Comparison of ENCODE assay signal across 8 cellular contexts in genomic region chr12:120581998-120582397, GRCh38. TPM values are rescaled to one million over a fixed set of nuclear protein-coding genes. Genes with fewer than 3 reads are reported as not detected.
A peak's percentile ranks its signal among the peaks of the same experiment; 100 is the strongest.
DNase-seq lines count a peak whose midpoint lies in the region; ATAC-seq, FAIRE-seq and TF ChIP-seq lines count a peak whose summit lies in the region.

No MANE protein-coding gene starts in this region.

- no peak for FAIRE-seq in frontal cortex (lab: Jason Lieb, UNC)

- H3K36me3 ChIP-seq in CD8-positive, alpha-beta memory T cell (ENCODE audit: insufficient read depth, low read length), result peaks cover 13% of the 10 kb centered on the region
- H3K36me3 ChIP-seq in NT2/D1 (ENCODE audit: insufficient read depth, insufficient read length, low read length) (peaks cover 29% of the 10 kb centered on the region), duodenal mucosa (ENCODE audit: control insufficient read depth in 1 of 2, insufficient read depth in 2 of 2, low read length in 2 of 2) (peaks cover 15 to 28% of the 10 kb centered on the region in 2 donors), neutrophil (peaks cover 30% of the 10 kb centered on the region)

- no peaks in the 10 kb centered on the region for H3K9me3 ChIP-seq in CD8-positive, alpha-beta memory T cell (ENCODE audit: low read length)
- no peaks in the 10 kb centered on the region for H3K9me3 ChIP-seq in NT2/D1 (ENCODE audit: insufficient read depth, low read length)
- no peaks in the 10 kb centered on the region for H3K9me3 ChIP-seq in duodenal mucosa (ENCODE audit: control insufficient read depth in 1 of 2, low read length in 2 of 2)
- no peaks in the 10 kb centered on the region for H3K9me3 ChIP-seq in neutrophil

- CTCF ChIA-PET in CD8-positive, alpha-beta memory T cell (lab: Charles Lee), result interaction anchor here (0.6 to 5.9 kb wide), 14 partner anchors 11 to 478 kb away, joined by 3 to 85 read pairs (median 4); partner anchors contain the start of gene MLEC

- H3K27me3 Mint-ChIP-seq in CD8-positive, alpha-beta memory T cell, result peaks cover 6 to 11% of the 10 kb centered on the region in 2 donors

- DNase-seq in CD8-positive, alpha-beta memory T cell, result no peak
- DNase-seq in NT2/D1 (ENCODE audit: low read depth, low spot score), result no peak
- DNase-seq in HUDEP-2 (lab: John Stamatoyannopoulos, UW; ENCODE audit: unreplicated experiment in 76 of 76), result no peak
- no peak for DNase-seq in NAMALWA (ENCODE audit: low spot score)
- DNase-seq in frontal cortex (ENCODE audit: low spot score in 2 of 2), result no peak

- ATAC-seq in HG03039 (IDR thresholded peaks at IDR 0.05; ENCODE audit: unreplicated experiment), result no peak

- H3K4me3 Mint-ChIP-seq in CD8-positive, alpha-beta memory T cell, result peak overlapping the region; percentile 97 to 100 (median 98)

- H3K4me1 Mint-ChIP-seq in CD8-positive, alpha-beta memory T cell, result peaks cover 31 to 49% (median 47%) of the 10 kb centered on the region in 3 donors

- peak overlapping the region; percentile 97 for H3K4me3 ChIP-seq in CD8-positive, alpha-beta memory T cell (ENCODE audit: low read length)
- H3K4me3 ChIP-seq in NT2/D1 (ENCODE audit: insufficient read length, low read depth) (peak overlapping the region; percentile 95), duodenal mucosa (ENCODE audit: low read depth in 1 of 2, low read length in 2 of 2) (peak overlapping the region; percentile 92 to 100), neutrophil (ENCODE audit: low read depth in 1 of 2, low read length in 1 of 2) (peak overlapping the region; percentile 83 to 85)

- peak overlapping the region; percentile 86 for H3K9ac ChIP-seq in NT2/D1 (ENCODE audit: insufficient read length, low read depth)
- H3K9ac ChIP-seq in duodenal mucosa (ENCODE audit: low read depth in 1 of 2, low read length in 2 of 2), result peak overlapping the region; percentile 64 to 94

- POLR2A ChIA-PET in CD8-positive, alpha-beta memory T cell (lab: Charles Lee), result interaction anchor here (0.8 to 1.8 kb wide), 4 partner anchors 10 to 256 kb away, joined by 3 to 7 read pairs (median 4); partner anchors contain the start of gene MLEC

- H3K27ac ChIP-seq in CD8-positive, alpha-beta memory T cell (ENCODE audit: low read depth, low read length), result peak overlapping the region; percentile 52
- H3K27ac ChIP-seq in duodenal mucosa (ENCODE audit: low read depth, low read length), result no peak overlapping the region
- no peak overlapping the region for H3K27ac ChIP-seq in neutrophil

- peaks cover 0 to 38% (median 5%) of the 10 kb centered on the region in 3 donors for H3K36me3 Mint-ChIP-seq in CD8-positive, alpha-beta memory T cell

- no peak for TF ChIP-seq CTCF in neutrophil (IDR thresholded peaks at IDR 0.05)

- H3K27ac Mint-ChIP-seq in CD8-positive, alpha-beta memory T cell, result peak overlapping the region; percentile 87 to 97 (median 92)

- no peaks in the 10 kb centered on the region for H3K27me3 ChIP-seq in CD8-positive, alpha-beta memory T cell (ENCODE audit: insufficient read depth, low read length, poor library complexity, severe bottlenecking)
- peaks cover 17% of the 10 kb centered on the region for H3K27me3 ChIP-seq in NT2/D1 (ENCODE audit: insufficient read depth, insufficient read length)
- H3K27me3 ChIP-seq in duodenal mucosa (ENCODE audit: control insufficient read depth in 1 of 2, insufficient read depth in 2 of 2, low read length in 2 of 2), result no peaks in the 10 kb centered on the region
- H3K27me3 ChIP-seq in neutrophil, result peaks cover 35% of the 10 kb centered on the region

- no peaks in the 10 kb centered on the region for H3K9me3 Mint-ChIP-seq in CD8-positive, alpha-beta memory T cell

- peaks cover 16% of the 10 kb centered on the region for H3K4me1 ChIP-seq in CD8-positive, alpha-beta memory T cell (ENCODE audit: insufficient read depth, low read length)
- no peaks in the 10 kb centered on the region for H3K4me1 ChIP-seq in NT2/D1 (ENCODE audit: insufficient read depth, insufficient read length)
- peaks cover 26 to 29% of the 10 kb centered on the region in 2 donors for H3K4me1 ChIP-seq in duodenal mucosa (ENCODE audit: control insufficient read depth in 1 of 2, insufficient read depth in 2 of 2, low read length in 2 of 2)
- peaks cover 33 to 36% of the 10 kb centered on the region in 2 experiments for H3K4me1 ChIP-seq in neutrophil (ENCODE audit: control insufficient read depth in 1 of 2, insufficient read depth in 1 of 2, low read depth in 1 of 2, low read length in 1 of 2)

RNA-seq across cellular contexts. Expression of gene POP5, which starts 0.8 kb away (rescaled TPM):
- 10 to 100 TPM; 77.9 to 83.1 TPM for total RNA-seq in CD8-positive, alpha-beta memory T cell
- 101 TPM for polyA plus RNA-seq in CD8-positive, alpha-beta memory T cell
- total RNA-seq in frontal cortex, result 27.3 TPM

RNA-seq across cellular contexts. Expression of gene RNF10, which starts 47.8 kb away (rescaled TPM):
- 100 to 1,000 TPM; 173 to 205 TPM for total RNA-seq in CD8-positive, alpha-beta memory T cell
- polyA plus RNA-seq in CD8-positive, alpha-beta memory T cell, result 134 TPM
- total RNA-seq in frontal cortex, result 119 TPM

RNA-seq across cellular contexts. Expression of gene COQ5, which starts 53.0 kb away (rescaled TPM):
- total RNA-seq in CD8-positive, alpha-beta memory T cell, result 10 to 100 TPM; 37.5 to 39.0 TPM
- polyA plus RNA-seq in CD8-positive, alpha-beta memory T cell, result 39.7 TPM
- 25.3 TPM for total RNA-seq in frontal cortex

RNA-seq across cellular contexts. Expression of gene CABP1, which starts 58.4 kb away (rescaled TPM):
- total RNA-seq in CD8-positive, alpha-beta memory T cell, result under 1 TPM; 0.13 to 0.18 TPM
- not detected for polyA plus RNA-seq in CD8-positive, alpha-beta memory T cell
- 2.0 TPM for total RNA-seq in frontal cortex
